28 cellular contexts compared by ENCODE assay signal in the genomic region with DNA sequence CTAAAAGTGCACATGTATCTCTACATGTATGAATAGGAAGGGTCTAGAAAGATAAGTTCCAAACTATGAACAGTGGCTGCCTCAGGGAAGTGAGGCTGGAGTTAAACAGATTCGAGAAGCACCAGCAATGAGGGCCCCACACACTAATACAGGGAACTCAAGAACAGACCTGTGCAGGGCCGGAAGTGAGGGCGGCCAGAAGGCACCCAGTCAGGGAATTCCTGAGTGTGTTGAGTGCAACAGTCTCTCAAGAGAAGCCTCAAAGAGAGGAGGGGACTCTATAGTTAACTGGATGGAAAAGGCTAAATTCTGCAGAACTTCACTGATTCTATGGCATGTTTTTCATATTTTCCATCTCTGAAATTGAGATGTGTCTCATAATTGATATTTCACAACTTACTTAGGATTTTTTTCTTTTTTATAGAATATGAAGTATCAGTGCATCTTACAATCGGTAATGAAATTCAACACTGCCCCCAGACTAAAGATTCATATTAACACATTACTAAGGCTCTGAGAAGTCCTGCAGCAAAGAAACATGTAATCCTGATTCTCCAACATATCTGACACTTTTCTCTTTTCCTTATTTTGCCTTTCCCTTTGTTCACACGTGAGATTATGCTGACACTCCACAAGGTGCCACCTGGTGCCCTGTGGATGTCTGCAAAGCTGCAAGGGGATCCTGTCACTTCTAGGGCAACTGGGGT.
A peak's percentile ranks its signal among the peaks of the same experiment; 100 is the strongest.
DNase-seq lines count a peak whose midpoint lies in the region; ATAC-seq and TF ChIP-seq lines count a peak whose summit lies in the region.
"Had no signal": no experiment of that assay in that cellular context is flagged by ENCODE, and none has a peak within 500 bp of the region (broad histone marks: within the 10 kb centered on the region; RNA-seq: fewer than 3 reads in every experiment).

No MANE protein-coding gene starts in this region.

- TF ChIP-seq CTCF in epithelial cell of esophagus (IDR thresholded peaks at IDR 0.05; ENCODE audit: insufficient read depth, low read depth, low read length, missing control alignments) (no peak), WERI-Rb-1 (IDR thresholded peaks at IDR 0.05; ENCODE audit: low read depth, low read length) (no peak), gastroesophageal sphincter (IDR thresholded peaks at IDR 0.05) (no peak)

- peaks cover 3% of the 10 kb centered on the region for H3K36me3 ChIP-seq in CD4-positive, CD25-positive, alpha-beta regulatory T cell (ENCODE audit: control insufficient read depth, insufficient read depth, low read length)
- H3K36me3 ChIP-seq in muscle layer of colon (ENCODE audit: insufficient read depth, low read length) = no peaks in the 10 kb centered on the region
- no peaks in the 10 kb centered on the region for H3K36me3 ChIP-seq in WERI-Rb-1
- H3K36me3 ChIP-seq in gastroesophageal sphincter = peaks cover 0 to 23% of the 10 kb centered on the region in 2 donors
- H3K36me3 ChIP-seq: gastrocnemius medialis, HAP-1 had no signal

- 79 to 87% methylated on average over 4 to 5 of the region's 5 CpGs for WGBS in gastroesophageal sphincter (ENCODE audit: low coverage in 1 of 2), 2 donors

- H3K36me3 Mint-ChIP-seq in CD4-positive, CD25-positive, alpha-beta regulatory T cell = peaks cover 48% of the 10 kb centered on the region

- H3K27ac Mint-ChIP-seq in CD4-positive, CD25-positive, alpha-beta regulatory T cell = peak overlapping the region in 2 of 3 donors; percentile 2 to 3
- H3K27ac Mint-ChIP-seq: activated T-cell treated with anti-CD3 and anti-CD28 coated beads, Interleukin-2, amount 50 U/mL, for 24 hours; endodermal cell; stimulated activated naive CD8-positive, alpha-beta T cell treated with anti-CD3 and anti-CD28 coated beads, Interleukin-15, amount 100 ng/mL, for 72 hours had no signal

- no peak for TF ChIP-seq EP300 in gastroesophageal sphincter (IDR thresholded peaks at IDR 0.05)

- H3K4me1 Mint-ChIP-seq in CD4-positive, CD25-positive, alpha-beta regulatory T cell = peaks cover 0 to 10% (median 2%) of the 10 kb centered on the region in 4 donors
- H3K4me1 Mint-ChIP-seq: endodermal cell had no signal

- no peaks in the 10 kb centered on the region for H3K27me3 ChIP-seq in CD4-positive, CD25-positive, alpha-beta regulatory T cell (ENCODE audit: control insufficient read depth, insufficient read depth, low read length)
- H3K27me3 ChIP-seq in muscle layer of colon (ENCODE audit: control insufficient read depth in 1 of 2, insufficient read depth in 2 of 2, low read length in 2 of 2) = no peaks in the 10 kb centered on the region
- no peaks in the 10 kb centered on the region for H3K27me3 ChIP-seq in WERI-Rb-1 (ENCODE audit: insufficient read depth, low read depth, severe bottlenecking)
- no peaks in the 10 kb centered on the region for H3K27me3 ChIP-seq in gastroesophageal sphincter
- H3K27me3 ChIP-seq: esophagus squamous epithelium, gastrocnemius medialis, tibial nerve had no signal

- no peak overlapping the region for H3K9ac ChIP-seq in muscle layer of colon (ENCODE audit: low read length)

- peaks cover 7 to 14% of the 10 kb centered on the region in 2 experiments for H3K9me3 ChIP-seq in CD4-positive, CD25-positive, alpha-beta regulatory T cell (ENCODE audit: control insufficient read depth in 2 of 2, low read length in 2 of 2)
- no peaks in the 10 kb centered on the region for H3K9me3 ChIP-seq in muscle layer of colon (ENCODE audit: low read length)
- H3K9me3 ChIP-seq in WERI-Rb-1 (ENCODE audit: severe bottlenecking) = peaks cover 4% of the 10 kb centered on the region
- H3K9me3 ChIP-seq in gastroesophageal sphincter = no peaks in the 10 kb centered on the region
- H3K9me3 ChIP-seq: gastrocnemius medialis had no signal

- no peak overlapping the region for H3K4me3 Mint-ChIP-seq in CD4-positive, CD25-positive, alpha-beta regulatory T cell
- H3K4me3 Mint-ChIP-seq: activated T-cell treated with anti-CD3 and anti-CD28 coated beads, Interleukin-2, amount 50 U/mL, for 24 hours; CD14-positive monocyte; endodermal cell; stimulated activated naive CD8-positive, alpha-beta T cell treated with anti-CD3 and anti-CD28 coated beads, Interleukin-15, amount 100 ng/mL, for 72 hours had no signal

- H3K4me3 ChIP-seq in CD4-positive, CD25-positive, alpha-beta regulatory T cell (ENCODE audit: low read depth, low read length) = no peak overlapping the region
- H3K4me3 ChIP-seq in epithelial cell of esophagus (ENCODE audit: low read length) (no peak overlapping the region), muscle layer of colon (ENCODE audit: low read depth in 1 of 2, low read length in 2 of 2) (no peak overlapping the region), WERI-Rb-1 (ENCODE audit: low read depth, low read length) (no peak overlapping the region), gastroesophageal sphincter (no peak overlapping the region)
- H3K4me3 ChIP-seq: esophagus squamous epithelium, gastrocnemius medialis, HAP-1, tibial nerve had no signal

- H3K9me3 Mint-ChIP-seq in CD4-positive, CD25-positive, alpha-beta regulatory T cell = peaks cover 0 to 17% (median 4%) of the 10 kb centered on the region in 7 donors

- DNase-seq in CD4-positive, CD25-positive, alpha-beta regulatory T cell = no peak
- DNase-seq in epithelial cell of esophagus (ENCODE audit: low read depth) (peak; percentile 37), HuH-7 (ENCODE audit: low spot score) (no peak), WERI-Rb-1 (no peak), NCI-H345 treated with DMSO at 0.1 percent for 48 hours (lab: John Stamatoyannopoulos, UW; ENCODE audit: unreplicated experiment) (no peak)
- DNase-seq: activated naive CD4-positive, alpha-beta T cell; activated T-cell treated with anti-CD3 and anti-CD28 coated beads, Interleukin-2, amount 50 U/mL, for 24 hours; amygdala; endodermal cell; esophagus squamous epithelium; gastrocnemius medialis; IMR-90; islet precursor cell; mesenchymal stem cell; NCI-H1417; NCI-H2081 treated with DMSO at 0.1 percent for 48 hours; nucleus accumbens; stimulated activated CD4-positive, alpha-beta T cell treated with anti-CD3 and anti-CD28 coated beads, Interleukin-4, amount 100 ng/mL, for 24 hours; stimulated activated naive CD8-positive, alpha-beta T cell treated with anti-CD3 and anti-CD28 coated beads, Interleukin-15, amount 100 ng/mL, for 72 hours; T-helper 9 cell had no signal

- ATAC-seq in CD4-positive, CD25-positive, alpha-beta regulatory T cell (ENCODE audit: low read depth in 2 of 2) = no peak
- ATAC-seq in HG02885 (IDR thresholded peaks at IDR 0.05; ENCODE audit: poor library complexity, unreplicated experiment) (peak; percentile 64), gastroesophageal sphincter (no peak)
- ATAC-seq: activated CD4-positive, CD25-positive, alpha-beta regulatory T cell treated with anti-CD3 and anti-CD28 coated beads, Interleukin-2, amount 50 U/mL, for 24 hours; gastrocnemius medialis; stimulated activated naive CD8-positive, alpha-beta T cell treated with anti-CD3 and anti-CD28 coated beads, Interleukin-15, amount 100 ng/mL, for 72 hours had no signal

- no peaks in the 10 kb centered on the region for H3K4me1 ChIP-seq in CD4-positive, CD25-positive, alpha-beta regulatory T cell (ENCODE audit: control insufficient read depth, insufficient read depth, low read length, poor library complexity, severe bottlenecking)
- H3K4me1 ChIP-seq in muscle layer of colon (ENCODE audit: insufficient read depth, low read length) (peaks cover 38% of the 10 kb centered on the region), gastroesophageal sphincter (peaks cover 0 to 61% (median 25%) of the 10 kb centered on the region in 3 donors)
- H3K4me1 ChIP-seq: HAP-1 had no signal

- H3K27me3 Mint-ChIP-seq in CD4-positive, CD25-positive, alpha-beta regulatory T cell = no peaks in the 10 kb centered on the region
- H3K27me3 Mint-ChIP-seq: activated T-cell treated with anti-CD3 and anti-CD28 coated beads, Interleukin-2, amount 50 U/mL, for 24 hours; stimulated activated naive CD8-positive, alpha-beta T cell treated with anti-CD3 and anti-CD28 coated beads, Interleukin-15, amount 100 ng/mL, for 72 hours had no signal

- no peak for TF ChIP-seq POLR2A in gastroesophageal sphincter (IDR thresholded peaks at IDR 0.05)

- no peak overlapping the region for H3K27ac ChIP-seq in CD4-positive, CD25-positive, alpha-beta regulatory T cell (ENCODE audit: insufficient read depth, low read length, poor library complexity, severe bottlenecking)
- H3K27ac ChIP-seq in muscle layer of colon (ENCODE audit: low read depth, low read length) (peak overlapping the region; percentile 21), WERI-Rb-1 (no peak overlapping the region), gastroesophageal sphincter (no peak overlapping the region)
- H3K27ac ChIP-seq: esophagus squamous epithelium, gastrocnemius medialis, HL-60 had no signal
